In the genomic region with DNA sequence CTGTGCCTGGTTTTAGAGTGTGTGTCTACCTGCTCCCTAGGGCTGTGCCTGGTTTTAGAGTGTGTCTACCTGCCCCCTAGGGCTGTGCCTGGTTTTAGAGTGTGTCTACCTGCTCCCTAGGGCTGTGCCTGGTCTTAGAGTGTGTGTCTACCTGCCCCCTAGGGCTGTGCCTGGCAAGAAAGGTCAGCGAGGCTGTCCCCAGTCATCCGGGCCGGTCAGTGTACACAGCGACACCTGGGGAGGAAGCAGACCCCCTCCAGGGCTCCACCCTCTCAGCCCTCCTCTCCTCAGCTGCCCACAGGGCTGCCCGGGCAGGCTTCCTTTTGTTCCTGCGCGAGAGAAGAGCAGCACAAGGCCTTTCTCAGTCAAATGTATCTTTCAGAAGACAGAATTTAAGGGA, we compare ENCODE assay signal across 16 cellular contexts. TPM values are rescaled to one million over a fixed set of nuclear protein-coding genes. Genes with fewer than 3 reads are reported as not detected.
A peak's percentile ranks its signal among the peaks of the same experiment; 100 is the strongest.
DNase-seq lines count a peak whose midpoint lies in the region; ATAC-seq and TF ChIP-seq lines count a peak whose summit lies in the region.
"Had no signal": no experiment of that assay in that cellular context is flagged by ENCODE, and none has a peak within 500 bp of the region (broad histone marks: within the 10 kb centered on the region; RNA-seq: fewer than 3 reads in every experiment).

No MANE protein-coding gene starts in this region.

- peaks cover 41% of the 10 kb centered on the region for H3K4me1 Mint-ChIP-seq in stimulated activated naive CD8-positive, alpha-beta T cell treated with anti-CD3 and anti-CD28 coated beads, Interleukin-15, amount 100 ng/mL, for 72 hours
- H3K4me1 Mint-ChIP-seq in neural crest cell = peaks cover 38% of the 10 kb centered on the region
- peaks cover 5% of the 10 kb centered on the region for H3K4me1 Mint-ChIP-seq in activated T-helper 2 cell treated with anti-CD3 and anti-CD28 coated beads, Interferon-gamma antibody, Interleukin-2, Interleukin-4, amounts not matched to agents 10 μg/mL and 5 μg/mL and 100 μg/mL, durations not matched to agents 14 hours and 24 hours and 36 hours (ENCODE audit: low read depth)

- peaks cover 71% of the 10 kb centered on the region for H3K27me3 Mint-ChIP-seq in stimulated activated naive CD8-positive, alpha-beta T cell treated with anti-CD3 and anti-CD28 coated beads, Interleukin-15, amount 100 ng/mL, for 72 hours
- peaks cover 30% of the 10 kb centered on the region for H3K27me3 Mint-ChIP-seq in neural crest cell (ENCODE audit: low read depth)
- H3K27me3 Mint-ChIP-seq in activated T-helper 2 cell treated with anti-CD3 and anti-CD28 coated beads, Interferon-gamma antibody, Interleukin-2, Interleukin-4, amounts not matched to agents 10 μg/mL and 5 μg/mL and 100 μg/mL, durations not matched to agents 14 hours and 24 hours and 36 hours (ENCODE audit: low read depth) = peaks cover 37% of the 10 kb centered on the region

- ATAC-seq in stimulated activated naive CD8-positive, alpha-beta T cell treated with anti-CD3 and anti-CD28 coated beads, Interleukin-15, Interleukin-2, amounts not matched to agents 100 U/mL and 50 U/mL, for 24 hours = no peak
- no peak for ATAC-seq in stimulated activated naive CD8-positive, alpha-beta T cell treated with anti-CD3 and anti-CD28 coated beads, Interleukin-15, amount 100 ng/mL, for 72 hours
- ATAC-seq in GM21619 (IDR thresholded peaks at IDR 0.05; ENCODE audit: unreplicated experiment) = no peak
- ATAC-seq: SK-N-SH treated with all-trans-retinoic acid at 6 μM for 48 hours had no signal

- H3K9me3 Mint-ChIP-seq in stimulated activated naive CD8-positive, alpha-beta T cell treated with anti-CD3 and anti-CD28 coated beads, Interleukin-15, amount 100 ng/mL, for 72 hours = no peaks in the 10 kb centered on the region
- no peaks in the 10 kb centered on the region for H3K9me3 Mint-ChIP-seq in neural crest cell
- H3K9me3 Mint-ChIP-seq in activated T-helper 2 cell treated with anti-CD3 and anti-CD28 coated beads, Interferon-gamma antibody, Interleukin-2, Interleukin-4, amounts not matched to agents 10 μg/mL and 5 μg/mL and 100 μg/mL, durations not matched to agents 14 hours and 24 hours and 36 hours = no peaks in the 10 kb centered on the region
- H3K9me3 Mint-ChIP-seq: activated T-helper 1 cell treated with anti-CD3 and anti-CD28 coated beads, Interleukin-12 subunit alpha, Interleukin-12 subunit beta, Interleukin-2, Interleukin-4 antibody, amounts not matched to agents 30 ng/mL and 10 ng/mL and 1 ng/mL, durations not matched to agents 14 hours and 24 hours and 36 hours had no signal

- peak; percentile 2 for DNase-seq in stimulated activated naive CD8-positive, alpha-beta T cell treated with anti-CD3 and anti-CD28 coated beads, Interleukin-15, Interleukin-2, amounts not matched to agents 100 U/mL and 50 U/mL, for 24 hours
- no peak for DNase-seq in stimulated activated naive CD8-positive, alpha-beta T cell treated with anti-CD3 and anti-CD28 coated beads, Interleukin-15, amount 100 ng/mL, for 72 hours
- DNase-seq in epithelial cell of esophagus (ENCODE audit: low read depth) (peak; percentile 27), neural crest cell (ENCODE audit: low read depth, low spot score) (no peak), NCI-H82 (lab: John Stamatoyannopoulos, UW) (no peak)
- no peak for DNase-seq in activated T-helper 2 cell treated with anti-CD3 and anti-CD28 coated beads, Interferon-gamma antibody, Interleukin-2, Interleukin-4, amounts not matched to agents 10 μg/mL and 5 μg/mL and 100 μg/mL, durations not matched to agents 14 hours and 24 hours and 36 hours (ENCODE audit: low spot score)
- no peak for DNase-seq in stimulated activated CD4-positive, alpha-beta T cell treated with anti-CD3 and anti-CD28 coated beads, Interleukin-2, amount 100 ng/mL, for 48 hours
- DNase-seq: activated CD4-positive, CD25-positive, alpha-beta regulatory T cell treated with anti-CD3 and anti-CD28 coated beads, Interleukin-2, amount 50 U/mL, for 72 hours; DMS79 treated with DMSO at 0.1 percent for 48 hours; GOT3; naive B cell; NCI-H1694 had no signal

- H3K36me3 Mint-ChIP-seq in neural crest cell (ENCODE audit: low read depth) = peaks cover 4% of the 10 kb centered on the region
- no peaks in the 10 kb centered on the region for H3K36me3 Mint-ChIP-seq in activated T-helper 2 cell treated with anti-CD3 and anti-CD28 coated beads, Interferon-gamma antibody, Interleukin-2, Interleukin-4, amounts not matched to agents 10 μg/mL and 5 μg/mL and 100 μg/mL, durations not matched to agents 14 hours and 24 hours and 36 hours (ENCODE audit: low read depth)
- H3K36me3 Mint-ChIP-seq: naive B cell had no signal

- intact Hi-C loops in activated T-helper 2 cell treated with anti-CD3 and anti-CD28 coated beads, Interferon-gamma antibody, Interleukin-2, Interleukin-4, amounts not matched to agents 10 μg/mL and 5 μg/mL and 100 μg/mL, durations not matched to agents 14 hours and 24 hours and 36 hours (cut with micrococcal nuclease) = no loop called here

- TF ChIP-seq CTCF in epithelial cell of esophagus (IDR thresholded peaks at IDR 0.05; ENCODE audit: insufficient read depth, low read depth, low read length, missing control alignments) = no peak
- TF ChIP-seq CTCF in neural crest cell (conservative IDR thresholded peaks at IDR 0.05) = no peak

- H3K4me3 Mint-ChIP-seq in stimulated activated naive CD8-positive, alpha-beta T cell treated with anti-CD3 and anti-CD28 coated beads, Interleukin-15, amount 100 ng/mL, for 72 hours = no peak overlapping the region
- peak overlapping the region; percentile 78 for H3K4me3 Mint-ChIP-seq in neural crest cell
- H3K4me3 Mint-ChIP-seq in activated T-helper 2 cell treated with anti-CD3 and anti-CD28 coated beads, Interferon-gamma antibody, Interleukin-2, Interleukin-4, amounts not matched to agents 10 μg/mL and 5 μg/mL and 100 μg/mL, durations not matched to agents 14 hours and 24 hours and 36 hours (ENCODE audit: low read depth) = no peak overlapping the region
- H3K4me3 Mint-ChIP-seq: activated T-helper 1 cell treated with anti-CD3 and anti-CD28 coated beads, Interleukin-12 subunit alpha, Interleukin-12 subunit beta, Interleukin-2, Interleukin-4 antibody, amounts not matched to agents 30 ng/mL and 10 ng/mL and 1 ng/mL, durations not matched to agents 14 hours and 24 hours and 36 hours had no signal

- H3K27ac Mint-ChIP-seq in stimulated activated naive CD8-positive, alpha-beta T cell treated with anti-CD3 and anti-CD28 coated beads, Interleukin-15, amount 100 ng/mL, for 72 hours = no peak overlapping the region
- H3K27ac Mint-ChIP-seq in neural crest cell (ENCODE audit: unreplicated experiment) = no peak overlapping the region
- no peak overlapping the region for H3K27ac Mint-ChIP-seq in activated T-helper 2 cell treated with anti-CD3 and anti-CD28 coated beads, Interferon-gamma antibody, Interleukin-2, Interleukin-4, amounts not matched to agents 10 μg/mL and 5 μg/mL and 100 μg/mL, durations not matched to agents 14 hours and 24 hours and 36 hours
- H3K27ac Mint-ChIP-seq: activated T-helper 1 cell treated with anti-CD3 and anti-CD28 coated beads, Interleukin-12 subunit alpha, Interleukin-12 subunit beta, Interleukin-2, Interleukin-4 antibody, amounts not matched to agents 30 ng/mL and 10 ng/mL and 1 ng/mL, durations not matched to agents 14 hours and 24 hours and 36 hours; naive B cell had no signal

- no peak overlapping the region for H3K4me3 ChIP-seq in epithelial cell of esophagus (ENCODE audit: low read length)

RNA-seq across cellular contexts. Expression of a gene that starts 4.1 kb away (rescaled TPM):
- total RNA-seq in neural crest cell = 31.7 and 33.7 TPM in 2 replicates
- 9.3 and 11.2 TPM in 2 replicates for total RNA-seq in activated T-helper 2 cell treated with anti-CD3 and anti-CD28 coated beads, Interferon-gamma antibody, Interleukin-2, Interleukin-4, amounts not matched to agents 10 μg/mL and 5 μg/mL and 100 μg/mL, durations not matched to agents 14 hours and 24 hours and 36 hours

RNA-seq across cellular contexts. Expression of a gene that starts 20.4 kb away (rescaled TPM):
- total RNA-seq in neural crest cell = 0.75 and 0.86 TPM in 2 replicates
- 17.2 and 17.5 TPM in 2 replicates for total RNA-seq in activated T-helper 2 cell treated with anti-CD3 and anti-CD28 coated beads, Interferon-gamma antibody, Interleukin-2, Interleukin-4, amounts not matched to agents 10 μg/mL and 5 μg/mL and 100 μg/mL, durations not matched to agents 14 hours and 24 hours and 36 hours

RNA-seq across cellular contexts. Expression of a gene that starts 42.8 kb away (rescaled TPM):
- total RNA-seq in neural crest cell = 76.7 and 79.0 TPM in 2 replicates
- 71.4 and 72.6 TPM in 2 replicates for total RNA-seq in activated T-helper 2 cell treated with anti-CD3 and anti-CD28 coated beads, Interferon-gamma antibody, Interleukin-2, Interleukin-4, amounts not matched to agents 10 μg/mL and 5 μg/mL and 100 μg/mL, durations not matched to agents 14 hours and 24 hours and 36 hours

RNA-seq across cellular contexts. Expression of a gene that starts 46.9 kb away (rescaled TPM):
- total RNA-seq in neural crest cell = 0.26 TPM in 1 of 2 replicates, not detected in the other
- 0.48 TPM in 2 replicates for total RNA-seq in activated T-helper 2 cell treated with anti-CD3 and anti-CD28 coated beads, Interferon-gamma antibody, Interleukin-2, Interleukin-4, amounts not matched to agents 10 μg/mL and 5 μg/mL and 100 μg/mL, durations not matched to agents 14 hours and 24 hours and 36 hours
- total RNA-seq: epithelial cell of proximal tubule had no signal

RNA-seq across cellular contexts. Expression of a gene that starts 56.9 kb away (rescaled TPM):
- 329 and 336 TPM in 2 replicates for total RNA-seq in neural crest cell
- 357 and 361 TPM in 2 replicates for total RNA-seq in activated T-helper 2 cell treated with anti-CD3 and anti-CD28 coated beads, Interferon-gamma antibody, Interleukin-2, Interleukin-4, amounts not matched to agents 10 μg/mL and 5 μg/mL and 100 μg/mL, durations not matched to agents 14 hours and 24 hours and 36 hours

Comparison
In these comparisons a context has a peak if more than half of its experiments do, and no peak if none do; other contexts are left out.
1. DNase-seq: peak in stimulated activated naive CD8-positive, alpha-beta T cell treated with anti-CD3 and anti-CD28 coated beads, Interleukin-15, Interleukin-2, amounts not matched to agents 100 U/mL and 50 U/mL, for 24 hours (single experiment) and epithelial cell of esophagus (single experiment); none in stimulated activated naive CD8-positive, alpha-beta T cell treated with anti-CD3 and anti-CD28 coated beads, Interleukin-15, amount 100 ng/mL, for 72 hours (0 of 2), neural crest cell (single experiment), activated T-helper 2 cell treated with anti-CD3 and anti-CD28 coated beads, Interferon-gamma antibody, Interleukin-2, Interleukin-4, amounts not matched to agents 10 μg/mL and 5 μg/mL and 100 μg/mL, durations not matched to agents 14 hours and 24 hours and 36 hours (single experiment), NCI-H82 (single experiment) and stimulated activated CD4-positive, alpha-beta T cell treated with anti-CD3 and anti-CD28 coated beads, Interleukin-2, amount 100 ng/mL, for 48 hours (0 of 2).